In the genomic region with DNA sequence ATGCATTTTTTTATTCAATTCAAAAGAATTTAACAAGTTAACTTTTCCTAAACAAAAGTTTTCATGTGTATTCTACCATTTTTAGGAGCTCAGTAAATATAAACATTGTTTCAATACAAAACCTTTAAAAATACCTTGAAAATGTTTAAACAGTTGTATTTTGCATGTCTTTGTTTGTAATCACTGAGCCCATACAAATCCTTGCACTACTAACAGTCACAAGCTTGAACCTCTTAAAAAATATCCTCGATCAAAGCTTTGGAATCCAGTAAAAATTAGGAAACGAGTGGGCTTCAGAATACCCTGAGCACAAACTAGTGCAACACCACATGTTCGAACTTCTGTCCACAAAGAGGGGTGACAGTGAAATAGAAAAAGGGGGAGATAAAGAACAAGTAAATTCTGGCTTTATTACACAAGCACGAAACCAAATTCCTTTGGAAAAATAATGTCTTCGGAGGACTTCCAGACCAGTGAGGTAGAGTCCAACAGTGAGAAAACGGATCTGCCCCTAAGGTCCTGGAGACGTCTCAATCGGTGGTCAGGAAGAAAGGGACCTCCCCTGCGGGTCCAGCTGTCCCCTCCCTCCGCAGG, we compare ENCODE assay signal across 8 cellular contexts. TPM values are rescaled to one million over a fixed set of nuclear protein-coding genes. Genes with fewer than 3 reads are reported as not detected.
DNase-seq lines count a peak whose midpoint lies in the region; ATAC-seq, FAIRE-seq and TF ChIP-seq lines count a peak whose summit lies in the region.

No MANE protein-coding gene starts in this region.

- peak overlapping the region; percentile 69 for H3K9ac ChIP-seq in DND-41 (ENCODE audit: low read depth, low read length)
- peak overlapping the region; percentile 98 for H3K9ac ChIP-seq in endothelial cell of umbilical vein (replicated peaks; ENCODE audit: extremely low read depth, insufficient read depth, low read length)

- H3K4me3 ChIP-seq in DND-41 (ENCODE audit: low read depth in 1 of 2, low read length in 2 of 2) (peak overlapping the region; percentile 38 to 79; a peak in 3 of 4 replicates), OCI-LY7 (ENCODE audit: low read depth, low read length, poor library complexity, severe bottlenecking) (peak overlapping the region; percentile 82), endothelial cell of umbilical vein (replicated peaks in 1 of 3; ENCODE audit: insufficient read depth in 1 of 3, low read depth in 1 of 3, low read length in 3 of 3) (peak overlapping the region; percentile 50 to 100 (median 98))

- H3K27ac ChIP-seq in DND-41 (ENCODE audit: low read length), result peak overlapping the region; percentile 36; the same call in 1 of the 2 replicates
- H3K27ac ChIP-seq in OCI-LY7 (ENCODE audit: low read depth, low read length, poor library complexity, severe bottlenecking), result peak overlapping the region; percentile 70
- H3K27ac ChIP-seq in endothelial cell of umbilical vein (ENCODE audit: insufficient read depth, low read depth, low read length), result peak overlapping the region; percentile 90

- H3K4me2 ChIP-seq in DND-41 (ENCODE audit: insufficient read depth, low read length) (peak overlapping the region; percentile 96), OCI-LY7 (ENCODE audit: low read length) (peak overlapping the region; percentile 98), endothelial cell of umbilical vein (ENCODE audit: insufficient read depth, low read length) (peak overlapping the region; percentile 99)

- H3K9me2 ChIP-seq in OCI-LY7 (ENCODE audit: insufficient read depth, low read length), result no peaks in the 10 kb centered on the region

- no peak for ATAC-seq in DND-41 (ENCODE audit: insufficient read depth, low read depth)
- no peak for ATAC-seq in GM18517 (IDR thresholded peaks at IDR 0.05; ENCODE audit: unreplicated experiment)

- no peaks in the 10 kb centered on the region for H3K9me3 Mint-ChIP-seq in osteocyte (ENCODE audit: unreplicated experiment)

- DNase-seq in DND-41 (no peak), OCI-LY7 (ENCODE audit: low spot score) (no peak), endothelial cell of umbilical vein (ENCODE audit: low read depth, low spot score) (no peak), osteocyte (ENCODE audit: extremely low spot score, unreplicated experiment) (no peak), LoVo (ENCODE audit: low spot score) (no peak), SIG-M5 (lab: John Stamatoyannopoulos, UW) (no peak)
- no peak for DNase-seq in activated CD8-positive, alpha-beta memory T cell treated with anti-CD3 and anti-CD28 coated beads, Interleukin-2, amount 50 U/mL, for 48 hours

- peak; percentile 55 for TF ChIP-seq POLR2A in endothelial cell of umbilical vein (IDR thresholded peaks at IDR 0.05; ENCODE audit: low read depth, low read length)

- peaks cover 24% of the 10 kb centered on the region for H3K27me3 ChIP-seq in DND-41 (ENCODE audit: insufficient read depth, low read length, poor library complexity)
- no peaks in the 10 kb centered on the region for H3K27me3 ChIP-seq in endothelial cell of umbilical vein (ENCODE audit: control insufficient read depth in 2 of 2, insufficient read depth in 2 of 2, low read length in 2 of 2)

- H3K27me3 Mint-ChIP-seq in osteocyte (ENCODE audit: unreplicated experiment), result no peaks in the 10 kb centered on the region

- H3K4me3 Mint-ChIP-seq in osteocyte (ENCODE audit: unreplicated experiment), result peak overlapping the region; percentile 90

- CTCF ChIA-PET in OCI-LY7 (lab: Charles Lee; ENCODE audit: unreplicated experiment) (interaction anchor here (0.5 to 1.9 kb wide), 5 partner anchors 49 to 482 kb away, joined by 3 to 6 read pairs (median 3); no protein-coding TSS in a partner anchor), endothelial cell of umbilical vein (lab: Charles Lee) (interaction anchor here (0.6 to 6.7 kb wide), 29 partner anchors 11 to 490 kb away, joined by 3 to 191 read pairs (median 4); a partner anchor contains a TSS)

- no peak for TF ChIP-seq CTCF in DND-41 (IDR thresholded peaks at IDR 0.05; ENCODE audit: borderline replicate concordance, extremely low read depth, low read length, poor library complexity, severe bottlenecking)
- no peak for TF ChIP-seq CTCF in OCI-LY7 (conservative IDR thresholded peaks at IDR 0.05; ENCODE audit: low read length)
- no peak for TF ChIP-seq CTCF in endothelial cell of umbilical vein (IDR thresholded peaks at IDR 0.05; ENCODE audit: extremely low read depth in 1 of 2, insufficient read depth in 1 of 2, low read depth in 1 of 2, low read length in 2 of 2)
- TF ChIP-seq CTCF in osteocyte (IDR thresholded peaks at IDR 0.05), result no peak

- H3K36me3 ChIP-seq in DND-41 (ENCODE audit: insufficient read depth, low read length) (no peaks in the 10 kb centered on the region), OCI-LY7 (ENCODE audit: insufficient read depth, low read length) (no peaks in the 10 kb centered on the region), endothelial cell of umbilical vein (ENCODE audit: control insufficient read depth in 2 of 2, extremely low read depth in 1 of 2, insufficient read depth in 2 of 2, low read length in 2 of 2) (no peaks in the 10 kb centered on the region)

- intact Hi-C loops in OCI-LY7 (cut with micrococcal nuclease; ENCODE audit: unreplicated experiment), result no loop called here
- intact Hi-C loops in endothelial cell of umbilical vein (cut with micrococcal nuclease), result no loop called here

- POLR2A ChIA-PET in OCI-LY7 (lab: Charles Lee) (interaction anchor here (0.9 to 3.0 kb wide), 4 partner anchors 61 to 482 kb away, joined by 3 to 12 read pairs (median 4); no protein-coding TSS in a partner anchor), endothelial cell of umbilical vein (lab: Charles Lee) (interaction anchor here (0.6 to 1.7 kb wide), 8 partner anchors 59 to 374 kb away, joined by 3 to 8 read pairs (median 3); a partner anchor contains a TSS)

- peaks cover 8% of the 10 kb centered on the region for H3K36me3 Mint-ChIP-seq in osteocyte (ENCODE audit: unreplicated experiment)

- FAIRE-seq in endothelial cell of umbilical vein (lab: Jason Lieb, UNC), result no peak

- H2AFZ ChIP-seq in DND-41 (ENCODE audit: low read depth, low read length) (peak overlapping the region; percentile 87), OCI-LY7 (ENCODE audit: low read length) (peak overlapping the region; percentile 97; the same call in 1 of the 2 replicates), endothelial cell of umbilical vein (ENCODE audit: low read depth, low read length) (peak overlapping the region; percentile 42)

- H3K9me3 ChIP-seq in DND-41 (ENCODE audit: insufficient read depth, low read length, severe bottlenecking) (no peaks in the 10 kb centered on the region), OCI-LY7 (ENCODE audit: low read length) (no peaks in the 10 kb centered on the region), endothelial cell of umbilical vein (replicated peaks; ENCODE audit: control insufficient read depth, insufficient read depth, low read length) (no peaks in the 10 kb centered on the region)

- dilution Hi-C loops in endothelial cell of umbilical vein (cut with MboI; ENCODE audit: extremely low pct_ligation_motif_present, low sequenced_read_pairs), result no loop called here

- H3K4me1 Mint-ChIP-seq in osteocyte (ENCODE audit: unreplicated experiment), result peaks cover 27% of the 10 kb centered on the region

- peak overlapping the region; percentile 76 for H3K27ac Mint-ChIP-seq in osteocyte (ENCODE audit: unreplicated experiment)

- BruUV-seq in OCI-LY7 (replicated peaks; lab: Mats Ljungman, UMichigan), result no TSS peak
- TSS peak; percentile 66 for BruUV-seq in endothelial cell of umbilical vein (replicated peaks; lab: Mats Ljungman, UMichigan)

- H3K4me1 ChIP-seq in DND-41 (ENCODE audit: insufficient read depth, low read length) (peaks cover 30% of the 10 kb centered on the region), OCI-LY7 (ENCODE audit: insufficient read depth, low read length, poor library complexity, severe bottlenecking) (peaks cover 9% of the 10 kb centered on the region), endothelial cell of umbilical vein (ENCODE audit: control insufficient read depth, extremely low read depth, insufficient read depth, low read length) (peaks cover 22% of the 10 kb centered on the region)

- H3K9me1 ChIP-seq in endothelial cell of umbilical vein (replicated peaks; ENCODE audit: control insufficient read depth, extremely low read depth, insufficient read depth, low read length), result no peaks in the 10 kb centered on the region

- H4K20me1 ChIP-seq in DND-41 (ENCODE audit: insufficient read depth, low read length), result no peaks in the 10 kb centered on the region
- H4K20me1 ChIP-seq in OCI-LY7 (ENCODE audit: insufficient read depth, low read length), result no peaks in the 10 kb centered on the region
- H4K20me1 ChIP-seq in endothelial cell of umbilical vein (replicated peaks; ENCODE audit: control insufficient read depth, extremely low read depth, insufficient read depth, low read length), result no peaks in the 10 kb centered on the region

- H3K79me2 ChIP-seq in DND-41 (ENCODE audit: insufficient read depth, low read length) (no peaks in the 10 kb centered on the region), OCI-LY7 (ENCODE audit: insufficient read depth, low read depth, low read length) (peaks cover 6% of the 10 kb centered on the region; the same call in 1 of the 2 replicates), endothelial cell of umbilical vein (ENCODE audit: control insufficient read depth, insufficient read depth, low read length) (peaks cover 30% of the 10 kb centered on the region)

TF ChIP-seq in endothelial cell of umbilical vein, 7 proteins besides CTCF, POLR2A, EP300 and RAD21:
- TF ChIP-seq, protein P1, sequence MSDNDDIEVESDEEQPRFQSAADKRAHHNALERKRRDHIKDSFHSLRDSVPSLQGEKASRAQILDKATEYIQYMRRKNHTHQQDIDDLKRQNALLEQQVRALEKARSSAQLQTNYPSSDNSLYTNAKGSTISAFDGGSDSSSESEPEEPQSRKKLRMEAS (IDR thresholded peaks at IDR 0.05; ENCODE audit: insufficient read depth, insufficient read length), result no peak
- TF ChIP-seq POLR2AphosphoS5 (IDR thresholded peaks at IDR 0.05; ENCODE audit: insufficient read depth, low read depth, low read length), result no peak
- no peak for TF ChIP-seq MYC (IDR thresholded peaks at IDR 0.05; ENCODE audit: low read depth, low read length)
- no peak for TF ChIP-seq EZH2 (IDR thresholded peaks at IDR 0.05; ENCODE audit: borderline replicate concordance, low read depth, low read length, severe bottlenecking)
- no peak for TF ChIP-seq JUN (IDR thresholded peaks at IDR 0.05; ENCODE audit: borderline replicate concordance, insufficient read depth, insufficient read length, low read depth)

RNA-seq across cellular contexts. Expression of a gene that starts 1.5 kb away (rescaled TPM):
- 20.5 and 20.6 TPM in 2 replicates for total RNA-seq in OCI-LY7 (2014; rRNA removed; shearing (Covaris generic))
- total RNA-seq in OCI-LY7 (2022) (18.5 and 20.6 TPM in 2 replicates), endothelial cell of umbilical vein (62.5 and 65.2 TPM in 2 replicates), osteocyte (45.2 and 46.6 TPM in 2 replicates)
- polyA plus RNA-seq in endothelial cell of umbilical vein, result 50.7 and 60.3 TPM in 2 replicates
- 40.0 and 41.2 TPM in 2 replicates for polyA plus RNA-seq in endothelial cell of umbilical vein (2011; cell fraction: cytosol; rRNA removed)
- 25.6 and 30.8 TPM in 2 replicates for polyA plus RNA-seq in endothelial cell of umbilical vein (2011; cell fraction: nucleus; rRNA removed)
- polyA plus RNA-seq in endothelial cell of umbilical vein (2012), result 43.2 and 65.7 TPM in 2 replicates
- 24.6 and 28.5 TPM in 2 replicates for polyA minus RNA-seq in endothelial cell of umbilical vein
- polyA minus RNA-seq in endothelial cell of umbilical vein (2011; cell fraction: cytosol; rRNA and poly(A)+ RNA removed), result 6.2 TPM
- 22.4 and 22.6 TPM in 2 replicates for polyA minus RNA-seq in endothelial cell of umbilical vein (2011; cell fraction: nucleus; rRNA and poly(A)+ RNA removed)

Comparison
In these comparisons a context has a peak if more than half of its experiments do, and no peak if none do; other contexts are left out.
1. H2AFZ ChIP-seq: peak in every context shown above with its lines; median percentile 97 in OCI-LY7; 87 in DND-41; 42 in endothelial cell of umbilical vein.
2. H3K27ac ChIP-seq: peak in every context shown above with its lines; median percentile 90 in endothelial cell of umbilical vein; 70 in OCI-LY7; 36 in DND-41.